Comparison of ENCODE assay signal across 13 cellular contexts in the genomic region with DNA sequence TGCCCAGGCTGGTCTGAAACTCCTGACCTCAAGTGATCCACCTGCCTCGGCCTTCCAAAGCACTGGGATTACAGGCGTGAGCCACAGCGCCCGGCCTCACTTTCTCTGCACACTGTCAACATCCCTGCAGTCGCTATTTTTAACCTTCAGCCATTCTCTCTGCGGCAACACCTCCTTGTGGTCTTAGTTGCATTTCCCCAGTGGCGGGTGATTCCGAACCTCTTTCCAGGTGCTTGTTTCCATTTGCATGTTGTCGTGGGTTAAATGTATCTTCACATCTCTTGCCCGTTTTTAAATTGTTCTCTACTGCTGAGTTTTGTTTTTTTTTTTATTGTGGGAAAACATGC. TPM values are rescaled to one million over a fixed set of nuclear protein-coding genes. Genes with fewer than 3 reads are reported as not detected.
DNase-seq lines count a peak whose midpoint lies in the region; ATAC-seq and TF ChIP-seq lines count a peak whose summit lies in the region.
"Had no signal": no experiment of that assay in that cellular context is flagged by ENCODE, and none has a peak within 500 bp of the region (broad histone marks: within the 10 kb centered on the region; RNA-seq: fewer than 3 reads in every experiment).

No MANE protein-coding gene starts in this region.

- peak overlapping the region; percentile 29 for H3K4me2 ChIP-seq in DOHH2 (ENCODE audit: low read length)

- H3K4me3 ChIP-seq in DOHH2 (ENCODE audit: low read length), result no peak overlapping the region
- H3K4me3 ChIP-seq: esophagus squamous epithelium, lung had no signal

- peak overlapping the region; percentile 68 to 76 for H3K4me3 Mint-ChIP-seq in activated T-cell treated with anti-CD3 and anti-CD28 coated beads, Interleukin-2, amount 50 U/mL, for 72 hours
- H3K4me3 Mint-ChIP-seq in naive B cell, result peak overlapping the region in 7 of 8 donors; percentile 10 to 87 (median 59)

- H4K20me1 ChIP-seq in DOHH2 (ENCODE audit: control insufficient read depth, insufficient read depth, low read depth, low read length), result no peaks in the 10 kb centered on the region

- no peaks in the 10 kb centered on the region for H3F3A ChIP-seq in DOHH2 (ENCODE audit: control insufficient read depth, insufficient read depth)

- no peaks in the 10 kb centered on the region for H3K27me3 ChIP-seq in DOHH2 (ENCODE audit: control insufficient read depth, low read length)

- peaks cover 3 to 7% of the 10 kb centered on the region in 2 donors for H3K36me3 Mint-ChIP-seq in activated T-cell treated with anti-CD3 and anti-CD28 coated beads, Interleukin-2, amount 50 U/mL, for 72 hours (ENCODE audit: insufficient read depth in 2 of 2)
- no peaks in the 10 kb centered on the region for H3K36me3 Mint-ChIP-seq in naive B cell

- H3K36me3 ChIP-seq in DOHH2 (ENCODE audit: control insufficient read depth, low read length), result no peaks in the 10 kb centered on the region

- peak overlapping the region; percentile 21 for H3K27ac Mint-ChIP-seq in activated T-cell treated with anti-CD3 and anti-CD28 coated beads, Interleukin-2, amount 50 U/mL, for 72 hours
- H3K27ac Mint-ChIP-seq in naive B cell, result peak overlapping the region in 1 of 6 donors; percentile 57

- no peaks in the 10 kb centered on the region for H3K9me2 ChIP-seq in DOHH2 (replicated peaks; ENCODE audit: control insufficient read depth, low read length)

- peaks cover 23% of the 10 kb centered on the region for H3K27me3 Mint-ChIP-seq in activated T-cell treated with anti-CD3 and anti-CD28 coated beads, Interleukin-2, amount 50 U/mL, for 72 hours (ENCODE audit: low read depth)
- peaks cover 16 to 39% (median 19%) of the 10 kb centered on the region in 3 donors for H3K27me3 Mint-ChIP-seq in naive B cell

- peaks cover 23% of the 10 kb centered on the region for H3K4me1 Mint-ChIP-seq in activated T-cell treated with anti-CD3 and anti-CD28 coated beads, Interleukin-2, amount 50 U/mL, for 72 hours (ENCODE audit: low read depth)
- peaks cover 20 to 28% (median 23%) of the 10 kb centered on the region in 3 donors for H3K4me1 Mint-ChIP-seq in naive B cell

- no peak overlapping the region for H3K27ac ChIP-seq in DOHH2 (ENCODE audit: low read depth, low read length)
- H3K27ac ChIP-seq: esophagus squamous epithelium had no signal

- DNase-seq in activated T-cell treated with anti-CD3 and anti-CD28 coated beads, Interleukin-2, amount 50 U/mL, for 72 hours, result no peak
- DNase-seq in naive B cell, result no peak
- no peak for DNase-seq in C1 segment of cervical spinal cord (lab: John Stamatoyannopoulos, UW)
- DNase-seq in DMS 273 (lab: John Stamatoyannopoulos, UW; ENCODE audit: unreplicated experiment), result no peak
- DNase-seq in NCI-H146 treated with DMSO at 0.1 percent for 48 hours (lab: John Stamatoyannopoulos, UW; ENCODE audit: unreplicated experiment), result no peak
- DNase-seq: DND-41, esophagus squamous epithelium, NCI-H1048, SHP77 had no signal

- ATAC-seq in HG03095 (IDR thresholded peaks at IDR 0.05; ENCODE audit: unreplicated experiment) (peak; percentile 57), naive B cell (ENCODE audit: low read depth in 2 of 2) (peak; percentile 40 to 57), HG03139 (IDR thresholded peaks at IDR 0.05; ENCODE audit: unreplicated experiment) (no peak)
- peak; percentile 22 to 27 for ATAC-seq in activated T-cell treated with anti-CD3 and anti-CD28 coated beads, Interleukin-2, amount 50 U/mL, for 72 hours (replicated peaks in 1 of 2)

- no peak for TF ChIP-seq CTCF in DOHH2 (IDR thresholded peaks at IDR 0.05; ENCODE audit: low read depth, low read length, poor library complexity, severe bottlenecking)

- peaks cover 13% of the 10 kb centered on the region for H3K4me1 ChIP-seq in DOHH2 (ENCODE audit: control insufficient read depth, low read length)

- H3K9me3 Mint-ChIP-seq in activated T-cell treated with anti-CD3 and anti-CD28 coated beads, Interleukin-2, amount 50 U/mL, for 72 hours, result no peaks in the 10 kb centered on the region
- no peaks in the 10 kb centered on the region for H3K9me3 Mint-ChIP-seq in naive B cell

- H3K79me2 ChIP-seq in DOHH2 (ENCODE audit: control insufficient read depth, low read length), result no peaks in the 10 kb centered on the region

- H3K9me3 ChIP-seq in DOHH2 (ENCODE audit: control insufficient read depth, insufficient read depth, low read length), result no peaks in the 10 kb centered on the region
- H3K9me3 ChIP-seq: esophagus squamous epithelium had no signal

RNA-seq across cellular contexts. Expression of gene SCT, which starts 2.2 kb away (rescaled TPM):
- total RNA-seq in activated T-cell treated with anti-CD3 and anti-CD28 coated beads, Interleukin-2, amount 50 U/mL, for 72 hours, result not detected
- polyA plus RNA-seq in naive B cell (ENCODE audit: low read depth in 6 of 6), result not detected
- total RNA-seq: lung had no signal
- polyA plus RNA-seq: lung had no signal

RNA-seq across cellular contexts. Expression of gene CDHR5, which starts 4.5 kb away (rescaled TPM):
- under 1 TPM in 1 of 2 donors, not detected in 1; 0.09 TPM for total RNA-seq in activated T-cell treated with anti-CD3 and anti-CD28 coated beads, Interleukin-2, amount 50 U/mL, for 72 hours
- polyA plus RNA-seq in naive B cell (ENCODE audit: low read depth in 6 of 6), result not detected
- total RNA-seq: esophagus squamous epithelium, lung had no signal

RNA-seq across cellular contexts. Expression of gene DRD4, which starts 7.9 kb away (rescaled TPM):
- total RNA-seq in activated T-cell treated with anti-CD3 and anti-CD28 coated beads, Interleukin-2, amount 50 U/mL, for 72 hours, result 1 to 10 TPM; 1.7 to 2.0 TPM
- not detected for polyA plus RNA-seq in naive B cell (ENCODE audit: low read depth in 6 of 6)

RNA-seq across cellular contexts. Expression of gene IRF7, which starts 13.5 kb away (rescaled TPM):
- total RNA-seq in activated T-cell treated with anti-CD3 and anti-CD28 coated beads, Interleukin-2, amount 50 U/mL, for 72 hours, result 10 to 100 TPM; 46.7 to 95.8 TPM
- polyA plus RNA-seq in naive B cell (ENCODE audit: low read depth in 6 of 6), result 10 to 100 TPM; 28.5 to 89.8 (median 50.2) TPM

RNA-seq across cellular contexts. Expression of gene PHRF1, which starts 52.9 kb away (rescaled TPM):
- total RNA-seq in activated T-cell treated with anti-CD3 and anti-CD28 coated beads, Interleukin-2, amount 50 U/mL, for 72 hours, result 10 to 100 TPM; 29.7 to 31.0 TPM
- polyA plus RNA-seq in naive B cell (ENCODE audit: low read depth in 6 of 6), result 10 to 100 TPM in 1 of 6 donors, 1 to 10 TPM in 5; 2.3 to 16.4 (median 5.2) TPM
